Comparison of ENCODE assay signal across 7 cellular contexts in the genomic region with DNA sequence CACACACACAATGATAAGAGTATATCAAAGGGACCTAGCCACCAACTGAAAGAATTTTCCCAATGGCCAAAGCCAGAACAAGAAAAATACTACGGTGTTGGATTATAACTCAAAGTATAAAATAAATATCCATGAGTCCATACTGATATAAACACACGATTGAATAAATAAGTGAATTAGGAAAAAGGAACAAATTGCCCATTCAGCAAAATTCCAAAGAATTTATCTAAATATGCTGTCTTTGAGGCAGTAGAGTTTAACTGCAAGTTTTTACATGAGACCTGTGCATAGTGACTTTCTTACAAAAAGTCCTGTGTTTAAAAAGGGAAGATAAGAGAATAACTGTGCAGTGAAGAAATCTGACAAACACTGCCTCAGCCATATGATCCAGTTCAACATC.
"Had no signal": no experiment of that assay in that cellular context is flagged by ENCODE, and none has a peak within 500 bp of the region (broad histone marks: within the 10 kb centered on the region; RNA-seq: fewer than 3 reads in every experiment).

No MANE protein-coding gene starts in this region.

- H3K4me1 ChIP-seq: HAP-1 had no signal

- H3K4me3 ChIP-seq: GM23338, HAP-1 had no signal

- H2AFZ ChIP-seq: GM23338 had no signal

- DNase-seq: H7, HFFc6, Kasumi-1, KG1 had no signal

- H3K9me3 ChIP-seq: HAP-1 had no signal

- ATAC-seq: GM23338, HCT116 had no signal

- H3K4me2 ChIP-seq: GM23338 had no signal

- H3K36me3 ChIP-seq: HAP-1 had no signal
